In the genomic region with DNA sequence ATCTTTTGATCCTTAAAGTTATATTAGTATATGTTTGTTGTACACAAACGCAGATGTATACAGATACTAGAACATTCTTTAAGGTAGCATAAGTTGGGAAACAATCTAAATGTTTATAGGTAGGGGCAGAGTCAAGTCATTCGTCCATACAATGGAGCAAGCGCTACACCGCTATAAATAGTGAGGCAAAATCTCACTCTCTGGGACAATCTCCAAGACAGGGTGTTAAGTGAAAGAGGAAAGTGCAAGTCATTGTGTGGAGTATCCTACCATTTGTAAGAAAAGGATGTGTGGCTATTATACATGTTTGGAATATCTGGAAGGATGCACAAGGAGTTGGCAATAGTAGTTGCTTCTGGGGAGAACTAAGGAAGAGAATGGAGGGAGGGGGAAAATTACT, we compare ENCODE assay signal across 17 cellular contexts.
"Had no signal": no experiment of that assay in that cellular context is flagged by ENCODE, and none has a peak within 500 bp of the region (broad histone marks: within the 10 kb centered on the region; RNA-seq: fewer than 3 reads in every experiment).

No MANE protein-coding gene starts in this region.

- H3K27ac ChIP-seq: colonic mucosa, foreskin keratinocyte, neutrophil, suprapubic skin, upper lobe of left lung, uterus had no signal

- H3K36me3 ChIP-seq: colonic mucosa, neutrophil, suprapubic skin, thyroid gland, upper lobe of left lung, uterus had no signal

- H3K4me3 ChIP-seq: colonic mucosa, suprapubic skin, thyroid gland, upper lobe of left lung, uterus had no signal

- H3K27me3 ChIP-seq: colonic mucosa, foreskin keratinocyte, suprapubic skin, thyroid gland, upper lobe of left lung, uterus had no signal

- H3K4me1 ChIP-seq: colonic mucosa had no signal

- H3K9me3 ChIP-seq: colonic mucosa, neutrophil, suprapubic skin, thyroid gland, uterus had no signal

- DNase-seq: colonic mucosa; dermis blood vessel endothelial cell; erythroblast; foreskin keratinocyte; hippocampal formation; left colon; mammary epithelial cell; naive thymus-derived CD4-positive, alpha-beta T cell; nephron progenitor cell; stimulated activated CD4-positive, alpha-beta T cell treated with anti-CD3 and anti-CD28 coated beads, Interleukin-4, amount 100 ng/mL, for 1 hour; stimulated activated CD8-positive, alpha-beta memory T cell treated with anti-CD3 and anti-CD28 coated beads, Interleukin-4, amount 100 ng/mL, for 48 hours; stimulated activated naive CD8-positive, alpha-beta T cell treated with anti-CD3 and anti-CD28 coated beads, Interleukin-15, Interleukin-2, amounts not matched to agents 100 U/mL and 50 U/mL, for 24 hours; upper lobe of left lung; uterus had no signal
